In the genomic region with DNA sequence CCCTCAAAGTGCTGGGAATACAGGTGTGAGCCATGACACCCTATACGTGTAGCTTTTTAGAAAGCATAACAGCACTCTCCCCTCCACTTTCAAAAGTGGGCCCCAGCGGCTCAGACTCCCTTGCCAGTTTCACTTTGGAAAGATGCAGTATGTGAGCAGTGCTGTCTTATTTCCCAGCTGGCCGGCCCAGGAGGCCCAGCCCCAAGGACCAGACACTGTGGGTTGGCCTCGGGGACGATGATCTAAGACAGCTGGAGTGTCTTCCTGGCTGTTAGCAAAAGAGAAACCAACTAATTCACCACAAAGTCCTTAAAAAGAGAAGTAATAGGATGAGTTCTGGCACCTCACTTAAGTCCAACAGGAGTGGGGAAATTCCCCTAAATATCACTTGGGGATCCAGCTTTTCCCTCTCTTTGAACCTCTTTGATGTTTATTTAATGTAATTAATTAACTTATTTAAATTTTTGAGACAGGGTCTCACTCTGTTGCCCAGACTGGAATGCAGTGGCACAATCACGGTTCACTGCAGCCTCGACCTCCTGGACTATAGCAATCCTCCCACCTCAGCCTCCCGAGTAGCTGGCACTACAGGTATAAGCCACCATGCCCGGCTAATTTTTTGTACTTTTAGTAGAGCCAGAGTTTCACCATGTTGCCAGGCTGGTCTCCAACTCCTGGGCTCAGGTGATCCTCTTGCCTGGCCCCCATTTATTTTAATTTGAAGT, we compare ENCODE assay signal across 9 cellular contexts. TPM values are rescaled to one million over a fixed set of nuclear protein-coding genes. Genes with fewer than 3 reads are reported as not detected.
DNase-seq lines count a peak whose midpoint lies in the region; ATAC-seq and TF ChIP-seq lines count a peak whose summit lies in the region.
"Had no signal": no experiment of that assay in that cellular context is flagged by ENCODE, and none has a peak within 500 bp of the region (broad histone marks: within the 10 kb centered on the region; RNA-seq: fewer than 3 reads in every experiment).

No MANE protein-coding gene starts in this region.

- H3K27ac ChIP-seq in left lung: peak overlapping the region; percentile 70 to 71
- H3K27ac ChIP-seq in upper lobe of right lung: peak overlapping the region; percentile 58
- H3K27ac ChIP-seq: cardiac muscle cell had no signal

- POLR2A ChIA-PET in HEK293T (lab: Yijun Ruan, JAX): no interaction called here

- no peaks in the 10 kb centered on the region for H3K9me3 ChIP-seq in left lung
- no peaks in the 10 kb centered on the region for H3K9me3 ChIP-seq in upper lobe of right lung

- H3K4me3 ChIP-seq in left lung (no peak overlapping the region), upper lobe of right lung (no peak overlapping the region)
- H3K4me3 ChIP-seq: cardiac muscle cell had no signal

- TF ChIP-seq CTCF in AG09319 (IDR thresholded peaks at IDR 0.05; ENCODE audit: low read depth, low read length) (no peak), left lung (IDR thresholded peaks at IDR 0.05) (no peak), upper lobe of right lung (IDR thresholded peaks at IDR 0.05) (no peak)

- CTCF ChIA-PET in HEK293T (lab: Yijun Ruan, JAX): no interaction called here

- H3K9me3 Mint-ChIP-seq in activated naive CD8-positive, alpha-beta T cell treated with anti-CD3 and anti-CD28 coated beads, Interleukin-2, amount 50 U/mL, for 24 hours: no peaks in the 10 kb centered on the region

- H3K36me3 ChIP-seq in left lung (no peaks in the 10 kb centered on the region), upper lobe of right lung (no peaks in the 10 kb centered on the region)
- H3K36me3 ChIP-seq: cardiac muscle cell had no signal

- H3K4me1 Mint-ChIP-seq in activated naive CD8-positive, alpha-beta T cell treated with anti-CD3 and anti-CD28 coated beads, Interleukin-2, amount 50 U/mL, for 24 hours: peaks cover 7% of the 10 kb centered on the region

- DNase-seq in AG09319 (ENCODE audit: extremely low read depth, low read depth): peak; percentile 49
- DNase-seq in GM19240 (ENCODE audit: insufficient read length, low spot score): peak; percentile 80
- no peak for DNase-seq in activated naive CD8-positive, alpha-beta T cell treated with anti-CD3 and anti-CD28 coated beads, Interleukin-2, amount 50 U/mL, for 24 hours
- peak; percentile 83 to 87 for DNase-seq in left lung
- peak; percentile 84 for DNase-seq in upper lobe of right lung
- DNase-seq in HEK293T (ENCODE audit: extremely low spot score): no peak

- no peak overlapping the region for H3K4me3 Mint-ChIP-seq in activated naive CD8-positive, alpha-beta T cell treated with anti-CD3 and anti-CD28 coated beads, Interleukin-2, amount 50 U/mL, for 24 hours

- H3K27me3 Mint-ChIP-seq in activated naive CD8-positive, alpha-beta T cell treated with anti-CD3 and anti-CD28 coated beads, Interleukin-2, amount 50 U/mL, for 24 hours: peaks cover 3% of the 10 kb centered on the region

- intact Hi-C loops in left lung (cut with DNase I): no loop called here
- intact Hi-C loops in upper lobe of right lung (cut with DNase I): no loop called here

- peaks cover 20 to 67% of the 10 kb centered on the region in 2 donors for H3K4me1 ChIP-seq in left lung
- H3K4me1 ChIP-seq in upper lobe of right lung: peaks cover 40% of the 10 kb centered on the region

- no peak overlapping the region for H3K27ac Mint-ChIP-seq in activated naive CD8-positive, alpha-beta T cell treated with anti-CD3 and anti-CD28 coated beads, Interleukin-2, amount 50 U/mL, for 24 hours

- ATAC-seq in HG03571 (IDR thresholded peaks at IDR 0.05; ENCODE audit: unreplicated experiment) (peak; percentile 89), left lung (peak; percentile 86), upper lobe of right lung (peak; percentile 91), HG03469 (IDR thresholded peaks at IDR 0.05; ENCODE audit: unreplicated experiment) (no peak)
- peak; percentile 53 for ATAC-seq in activated naive CD8-positive, alpha-beta T cell treated with anti-CD3 and anti-CD28 coated beads, Interleukin-2, amount 50 U/mL, for 24 hours

- H3K27me3 ChIP-seq in left lung (no peaks in the 10 kb centered on the region), upper lobe of right lung (no peaks in the 10 kb centered on the region)
- H3K27me3 ChIP-seq: cardiac muscle cell had no signal

- H3K36me3 Mint-ChIP-seq in activated naive CD8-positive, alpha-beta T cell treated with anti-CD3 and anti-CD28 coated beads, Interleukin-2, amount 50 U/mL, for 24 hours (ENCODE audit: low read depth): no peaks in the 10 kb centered on the region

TF ChIP-seq in HEK293T, 16 proteins besides CTCF, POLR2A, EP300 and RAD21:
- TF ChIP-seq FOXM1 (IDR thresholded peaks at IDR 0.05; ENCODE audit: borderline replicate concordance) (no peak), ARNT (IDR thresholded peaks at IDR 0.05) (no peak), SP1 (IDR thresholded peaks at IDR 0.05) (no peak), LEF1 (IDR thresholded peaks at IDR 0.05; ENCODE audit: borderline replicate concordance) (no peak), L3MBTL2 (conservative IDR thresholded peaks at IDR 0.05) (no peak), FOXA1 (IDR thresholded peaks at IDR 0.05) (no peak), HDGF (IDR thresholded peaks at IDR 0.05; ENCODE audit: borderline replicate concordance) (no peak), ELF4 (IDR thresholded peaks at IDR 0.05) (no peak), NFRKB (IDR thresholded peaks at IDR 0.05) (no peak), FOXK2 (IDR thresholded peaks at IDR 0.05) (no peak)
- TF ChIP-seq, protein P1, sequence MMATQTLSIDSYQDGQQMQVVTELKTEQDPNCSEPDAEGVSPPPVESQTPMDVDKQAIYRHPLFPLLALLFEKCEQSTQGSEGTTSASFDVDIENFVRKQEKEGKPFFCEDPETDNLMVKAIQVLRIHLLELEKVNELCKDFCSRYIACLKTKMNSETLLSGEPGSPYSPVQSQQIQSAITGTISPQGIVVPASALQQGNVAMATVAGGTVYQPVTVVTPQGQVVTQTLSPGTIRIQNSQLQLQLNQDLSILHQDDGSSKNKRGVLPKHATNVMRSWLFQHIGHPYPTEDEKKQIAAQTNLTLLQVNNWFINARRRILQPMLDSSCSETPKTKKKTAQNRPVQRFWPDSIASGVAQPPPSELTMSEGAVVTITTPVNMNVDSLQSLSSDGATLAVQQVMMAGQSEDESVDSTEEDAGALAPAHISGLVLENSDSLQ (IDR thresholded peaks at IDR 0.05): no peak

RNA-seq across cellular contexts. Expression of gene CLIC4, which starts 17.6 kb away (rescaled TPM):
- 100 to 1,000 TPM; 158 to 197 TPM for total RNA-seq in left lung
- 200 TPM for total RNA-seq in upper lobe of right lung

Comparison
In these comparisons a context has a peak if more than half of its experiments do, and no peak if none do; other contexts are left out.
1. DNase-seq: peak in AG09319 (single experiment), GM19240 (single experiment), left lung (2 of 2) and upper lobe of right lung (single experiment); none in activated naive CD8-positive, alpha-beta T cell treated with anti-CD3 and anti-CD28 coated beads, Interleukin-2, amount 50 U/mL, for 24 hours (single experiment) and HEK293T (single experiment).